8 cellular contexts compared by ENCODE assay signal in the genomic region with DNA sequence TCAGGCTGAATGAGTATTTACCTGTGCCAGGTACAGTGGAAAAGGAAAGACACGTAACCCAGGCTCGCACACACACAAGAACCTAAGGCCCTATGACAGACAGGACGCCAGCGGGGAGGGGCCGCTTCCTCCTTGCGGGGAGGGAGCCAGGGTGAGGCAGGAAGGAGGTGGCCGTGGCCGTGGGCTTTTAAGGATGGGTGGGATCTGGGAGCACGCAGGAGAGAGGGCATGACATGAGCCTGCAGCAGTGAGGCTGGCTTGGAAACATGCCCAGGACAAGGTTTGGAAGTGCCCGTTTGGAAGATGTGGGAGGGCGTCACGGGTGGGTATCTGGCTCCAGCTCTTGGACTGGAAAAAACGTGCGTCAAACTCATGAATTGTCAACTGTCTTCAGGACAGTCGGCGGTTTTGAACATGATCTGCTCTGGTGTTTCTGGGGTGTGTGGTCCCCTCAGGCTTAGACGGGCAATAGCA. TPM values are rescaled to one million over a fixed set of nuclear protein-coding genes. Genes with fewer than 3 reads are reported as not detected.
DNase-seq lines count a peak whose midpoint lies in the region; ATAC-seq and TF ChIP-seq lines count a peak whose summit lies in the region.

No MANE protein-coding gene starts in this region.

- no peaks in the 10 kb centered on the region for H3K36me3 ChIP-seq in PC-9 (ENCODE audit: low read depth)

- no TSS peak for BruUV-seq in PC-9 (replicated peaks; lab: Mats Ljungman, UMichigan)

- H3K27me3 Mint-ChIP-seq in activated T-helper 1 cell treated with anti-CD3 and anti-CD28 coated beads, Interleukin-12 subunit alpha, Interleukin-12 subunit beta, Interleukin-2, Interleukin-4 antibody, amounts not matched to agents 30 ng/mL and 10 ng/mL and 1 ng/mL, durations not matched to agents 14 hours and 24 hours and 36 hours (ENCODE audit: insufficient read depth), result no peaks in the 10 kb centered on the region

- no peak overlapping the region for H2AFZ ChIP-seq in PC-9

- peaks cover 45% of the 10 kb centered on the region for H3F3A ChIP-seq in PC-9 (ENCODE audit: insufficient read depth, low read depth)

- H3K9me2 ChIP-seq in PC-9 (ENCODE audit: insufficient read depth), result no peaks in the 10 kb centered on the region

- peaks cover 3% of the 10 kb centered on the region for H3K36me3 Mint-ChIP-seq in activated T-helper 1 cell treated with anti-CD3 and anti-CD28 coated beads, Interleukin-12 subunit alpha, Interleukin-12 subunit beta, Interleukin-2, Interleukin-4 antibody, amounts not matched to agents 30 ng/mL and 10 ng/mL and 1 ng/mL, durations not matched to agents 14 hours and 24 hours and 36 hours (ENCODE audit: low read depth)

- POLR2A ChIA-PET in PC-9 (lab: Charles Lee; ENCODE audit: unreplicated experiment), result no interaction called here

- no peak overlapping the region for H3K4me3 ChIP-seq in PC-9

- H3K4me2 ChIP-seq in PC-9, result no peak overlapping the region

- no peaks in the 10 kb centered on the region for H3K9me3 ChIP-seq in PC-9 (ENCODE audit: insufficient read depth, low read depth)

- peak overlapping the region; percentile 78 for H3K4me3 Mint-ChIP-seq in activated T-helper 1 cell treated with anti-CD3 and anti-CD28 coated beads, Interleukin-12 subunit alpha, Interleukin-12 subunit beta, Interleukin-2, Interleukin-4 antibody, amounts not matched to agents 30 ng/mL and 10 ng/mL and 1 ng/mL, durations not matched to agents 14 hours and 24 hours and 36 hours

- DNase-seq in activated T-helper 1 cell treated with anti-CD3 and anti-CD28 coated beads, Interleukin-12 subunit alpha, Interleukin-12 subunit beta, Interleukin-2, Interleukin-4 antibody, amounts not matched to agents 30 ng/mL and 10 ng/mL and 1 ng/mL, durations not matched to agents 14 hours and 24 hours and 36 hours (ENCODE audit: low spot score), result peak; percentile 35
- DNase-seq in left ventricle myocardium superior, result peak; percentile 64
- peak; percentile 68 for DNase-seq in stimulated activated CD8-positive, alpha-beta memory T cell treated with anti-CD3 and anti-CD28 coated beads, Interleukin-4, amount 100 ng/mL, for 48 hours
- no peak for DNase-seq in PC-9
- DNase-seq in NCI-H146 (lab: John Stamatoyannopoulos, UW), result no peak
- no peak for DNase-seq in NCI-H2227 treated with DMSO at 0.1 percent for 48 hours (lab: John Stamatoyannopoulos, UW)

- H3K27ac ChIP-seq in PC-9, result no peak overlapping the region

- no peak for TF ChIP-seq CTCF in PC-9 (conservative IDR thresholded peaks at IDR 0.05)

- H3K9me3 Mint-ChIP-seq in activated T-helper 1 cell treated with anti-CD3 and anti-CD28 coated beads, Interleukin-12 subunit alpha, Interleukin-12 subunit beta, Interleukin-2, Interleukin-4 antibody, amounts not matched to agents 30 ng/mL and 10 ng/mL and 1 ng/mL, durations not matched to agents 14 hours and 24 hours and 36 hours, result no peaks in the 10 kb centered on the region

- H3K4me1 Mint-ChIP-seq in activated T-helper 1 cell treated with anti-CD3 and anti-CD28 coated beads, Interleukin-12 subunit alpha, Interleukin-12 subunit beta, Interleukin-2, Interleukin-4 antibody, amounts not matched to agents 30 ng/mL and 10 ng/mL and 1 ng/mL, durations not matched to agents 14 hours and 24 hours and 36 hours (ENCODE audit: low read depth), result peaks cover 48% of the 10 kb centered on the region

- CTCF ChIA-PET in PC-9 (lab: Charles Lee), result no interaction called here

- peaks cover 18% of the 10 kb centered on the region for H3K79me2 ChIP-seq in PC-9 (ENCODE audit: low read depth)

- H3K4me1 ChIP-seq in PC-9 (replicated peaks; ENCODE audit: insufficient read depth), result peaks cover 48% of the 10 kb centered on the region

- H3K27me3 ChIP-seq in PC-9 (ENCODE audit: insufficient read depth, low read depth), result no peaks in the 10 kb centered on the region

- peak; percentile 28 for ATAC-seq in HG03432 (IDR thresholded peaks at IDR 0.05; ENCODE audit: unreplicated experiment)
- ATAC-seq in left ventricle myocardium superior, result peak; percentile 53
- no peak for ATAC-seq in HG03280 (IDR thresholded peaks at IDR 0.05; ENCODE audit: unreplicated experiment)

- intact Hi-C loops in activated T-helper 1 cell treated with anti-CD3 and anti-CD28 coated beads, Interleukin-12 subunit alpha, Interleukin-12 subunit beta, Interleukin-2, Interleukin-4 antibody, amounts not matched to agents 30 ng/mL and 10 ng/mL and 1 ng/mL, durations not matched to agents 14 hours and 24 hours and 36 hours (cut with micrococcal nuclease), result no loop called here
- intact Hi-C loops in left ventricle myocardium superior (cut with micrococcal nuclease), result no loop called here
- intact Hi-C loops in PC-9 (cut with micrococcal nuclease; ENCODE audit: unreplicated experiment), result no loop called here

- peaks cover 17% of the 10 kb centered on the region for H4K20me1 ChIP-seq in PC-9 (ENCODE audit: insufficient read depth)

- H3K27ac Mint-ChIP-seq in activated T-helper 1 cell treated with anti-CD3 and anti-CD28 coated beads, Interleukin-12 subunit alpha, Interleukin-12 subunit beta, Interleukin-2, Interleukin-4 antibody, amounts not matched to agents 30 ng/mL and 10 ng/mL and 1 ng/mL, durations not matched to agents 14 hours and 24 hours and 36 hours, result peak overlapping the region; percentile 83

RNA-seq across cellular contexts. Expression of a gene that starts 20.1 kb away (rescaled TPM):
- total RNA-seq in activated T-helper 1 cell treated with anti-CD3 and anti-CD28 coated beads, Interleukin-12 subunit alpha, Interleukin-12 subunit beta, Interleukin-2, Interleukin-4 antibody, amounts not matched to agents 30 ng/mL and 10 ng/mL and 1 ng/mL, durations not matched to agents 14 hours and 24 hours and 36 hours, result 50.3 and 54.2 TPM in 2 replicates
- total RNA-seq in left ventricle myocardium superior (19.1 TPM), PC-9 (2021) (45.8 and 49.2 TPM in 2 replicates)

RNA-seq across cellular contexts. Expression of a gene that starts 22.1 kb away (rescaled TPM):
- total RNA-seq in activated T-helper 1 cell treated with anti-CD3 and anti-CD28 coated beads, Interleukin-12 subunit alpha, Interleukin-12 subunit beta, Interleukin-2, Interleukin-4 antibody, amounts not matched to agents 30 ng/mL and 10 ng/mL and 1 ng/mL, durations not matched to agents 14 hours and 24 hours and 36 hours, result 106 and 107 TPM in 2 replicates
- total RNA-seq in left ventricle myocardium superior (7.2 TPM), PC-9 (2021) (24.3 and 30.0 TPM in 2 replicates)

RNA-seq across cellular contexts. Expression of a gene that starts 36.9 kb away (rescaled TPM):
- total RNA-seq in activated T-helper 1 cell treated with anti-CD3 and anti-CD28 coated beads, Interleukin-12 subunit alpha, Interleukin-12 subunit beta, Interleukin-2, Interleukin-4 antibody, amounts not matched to agents 30 ng/mL and 10 ng/mL and 1 ng/mL, durations not matched to agents 14 hours and 24 hours and 36 hours, result 15.7 and 19.3 TPM in 2 replicates
- total RNA-seq in left ventricle myocardium superior (19.2 TPM), PC-9 (2021) (12.6 and 19.1 TPM in 2 replicates)

RNA-seq across cellular contexts. Expression of a gene that starts 41.7 kb away (rescaled TPM):
- 12.9 and 15.0 TPM in 2 replicates for total RNA-seq in activated T-helper 1 cell treated with anti-CD3 and anti-CD28 coated beads, Interleukin-12 subunit alpha, Interleukin-12 subunit beta, Interleukin-2, Interleukin-4 antibody, amounts not matched to agents 30 ng/mL and 10 ng/mL and 1 ng/mL, durations not matched to agents 14 hours and 24 hours and 36 hours
- total RNA-seq in left ventricle myocardium superior (4.2 TPM), PC-9 (2021) (26.9 and 29.8 TPM in 2 replicates)

Comparison
In these comparisons a context has a peak if more than half of its experiments do, and no peak if none do; other contexts are left out.
1. DNase-seq: peak in activated T-helper 1 cell treated with anti-CD3 and anti-CD28 coated beads, Interleukin-12 subunit alpha, Interleukin-12 subunit beta, Interleukin-2, Interleukin-4 antibody, amounts not matched to agents 30 ng/mL and 10 ng/mL and 1 ng/mL, durations not matched to agents 14 hours and 24 hours and 36 hours (single experiment), left ventricle myocardium superior (single experiment) and stimulated activated CD8-positive, alpha-beta memory T cell treated with anti-CD3 and anti-CD28 coated beads, Interleukin-4, amount 100 ng/mL, for 48 hours (single experiment); none in PC-9 (0 of 2), NCI-H146 (single experiment) and NCI-H2227 treated with DMSO at 0.1 percent for 48 hours (single experiment).